Comparison of ENCODE assay signal across 18 cellular contexts in the genomic region with DNA sequence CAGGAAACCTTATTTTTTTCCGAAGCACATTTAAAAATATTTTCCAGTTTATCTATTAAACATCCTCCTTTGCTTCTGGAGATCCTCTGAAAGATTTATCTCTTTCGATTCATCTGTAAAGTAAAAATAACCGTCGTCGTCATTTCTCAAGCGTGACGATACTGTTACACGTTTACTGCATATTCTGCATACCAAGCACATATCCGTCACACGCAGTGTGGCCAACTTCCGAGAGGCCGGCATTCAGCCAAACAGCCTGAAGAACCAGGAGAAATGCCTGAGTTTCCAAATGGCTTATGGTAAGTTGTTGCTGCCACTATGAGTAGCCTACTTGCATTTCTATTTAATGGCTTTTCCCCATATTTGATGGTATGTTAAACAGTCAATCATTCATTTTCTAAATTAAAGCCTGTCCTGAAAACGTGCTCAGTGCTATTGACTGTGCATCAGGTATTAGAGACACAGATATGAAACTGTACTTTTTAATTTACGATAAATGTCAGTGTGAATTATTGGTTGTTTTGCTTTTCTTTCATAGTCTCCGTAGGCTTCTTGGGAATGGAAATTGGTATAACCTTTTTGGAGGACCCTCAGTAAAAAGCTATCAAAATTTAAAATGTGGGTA.
"Had no signal": no experiment of that assay in that cellular context is flagged by ENCODE, and none has a peak within 500 bp of the region (broad histone marks: within the 10 kb centered on the region; RNA-seq: fewer than 3 reads in every experiment).

No MANE protein-coding gene starts in this region.

- H3K27ac ChIP-seq: coronary artery, hepatocyte, lower lobe of right lung, neutrophil, thyroid gland, upper lobe of left lung, vagina had no signal

- H3K4me3 ChIP-seq: coronary artery, hepatocyte, lower lobe of right lung, thyroid gland, upper lobe of left lung, vagina had no signal

- H3K4me1 ChIP-seq: lower lobe of right lung, thyroid gland, upper lobe of left lung, vagina had no signal

- H3K36me3 ChIP-seq: lower lobe of right lung, neutrophil, thyroid gland, upper lobe of left lung, vagina had no signal

- H3K9me3 ChIP-seq: neutrophil, thyroid gland, vagina had no signal

- H3K27me3 ChIP-seq: hepatocyte, neutrophil, thyroid gland, upper lobe of left lung, vagina had no signal

- ATAC-seq: left lobe of liver; lower lobe of right lung; naive thymus-derived CD8-positive, alpha-beta T cell had no signal

- DNase-seq: central memory CD4-positive, alpha-beta T cell; effector CD4-positive, alpha-beta T cell; endodermal cell; erythroblast; foreskin melanocyte; head of caudate nucleus; lower lobe of right lung; naive thymus-derived CD8-positive, alpha-beta T cell; right cardiac atrium; stimulated activated CD4-positive, alpha-beta T cell treated with anti-CD3 and anti-CD28 coated beads, Interleukin-2, amount 100 ng/mL, for 24 hours; stimulated activated naive CD4-positive, alpha-beta T cell; thyroid gland; upper lobe of left lung had no signal
